ENCODE assay signal across 2 cellular contexts in genomic region chr14:99603965-99604765, GRCh38.
TF ChIP-seq lines count a peak whose summit lies in the region.

TSS of gene CCDC85C (minus strand) at chr14:99604207. CDS start at chr14:99603959, 248 bp downstream.

TF ChIP-seq in HEK293, 187 proteins besides CTCF, POLR2A, EP300 and RAD21 (continued from another document and continues in another):
- TF ChIP-seq KLF8 (tag by site-specific recombination; IDR thresholded peaks at IDR 0.05) (peak; percentile 89), ZSCAN5A (tag by site-specific recombination; IDR thresholded peaks at IDR 0.05) (no peak), PRDM10 (tag by site-specific recombination; IDR thresholded peaks at IDR 0.05) (peak; percentile 89), ZBTB8A (tag by site-specific recombination; IDR thresholded peaks at IDR 0.05) (peak; percentile 98), GFI1B (tag by site-specific recombination; IDR thresholded peaks at IDR 0.05) (no peak), ZSCAN30 (tag by site-specific recombination; IDR thresholded peaks at IDR 0.05) (0 out of 2 replicates have a peak, but pooled peaks have one; percentile 39), ZEB2 (tag by site-specific recombination; IDR thresholded peaks at IDR 0.05) (peak; percentile 87), ZBTB6 (tag by site-specific recombination; IDR thresholded peaks at IDR 0.05) (peak; percentile 68; the same call in 1 of the 2 replicates), ZBTB17 (tag by site-specific recombination; IDR thresholded peaks at IDR 0.05) (no peak), ZFP3 (tag by site-specific recombination; IDR thresholded peaks at IDR 0.05; ENCODE audit: low read depth) (no peak), REST (tag by site-specific recombination; IDR thresholded peaks at IDR 0.05) (no peak), ZNF341 (tag by site-specific recombination; IDR thresholded peaks at IDR 0.05; ENCODE audit: low read depth) (peak; percentile 79), KLF10 (tag by site-specific recombination; IDR thresholded peaks at IDR 0.05) (peak; percentile 100), ZNF658 (tag by site-specific recombination; IDR thresholded peaks at IDR 0.05) (no peak), SP2 (tag by site-specific recombination; IDR thresholded peaks at IDR 0.05) (peak; percentile 65), ZNF37A (tag by site-specific recombination; IDR thresholded peaks at IDR 0.05) (peak; percentile 31; the same call in 1 of the 2 replicates), ZNF510 (tag by site-specific recombination; IDR thresholded peaks at IDR 0.05; ENCODE audit: insufficient replicate concordance) (no peak), ZNF335 (tag by site-specific recombination; conservative IDR thresholded peaks at IDR 0.05) (no peak)

TF ChIP-seq in SK-N-SH, 30 proteins besides CTCF, POLR2A, EP300 and RAD21 (continued from another document):
- TF ChIP-seq PBX3 (IDR thresholded peaks at IDR 0.05) (0 out of 2 replicates have a peak, but pooled peaks have one; percentile 4), CHD2 (IDR thresholded peaks at IDR 0.05; ENCODE audit: low read length, partially characterized antibody) (peak; percentile 30), USF1 (IDR thresholded peaks at IDR 0.05; ENCODE audit: borderline replicate concordance, low read depth) (no peak), IRF3 (IDR thresholded peaks at IDR 0.05; ENCODE audit: low read depth, low read length) (peak; percentile 63; the same call in 1 of the 2 replicates)
